In genomic region chr21:44012474-44013379, GRCh38 we compare ENCODE assay signal across 8 cellular contexts. TPM values are rescaled to one million over a fixed set of nuclear protein-coding genes. Genes with fewer than 3 reads are reported as not detected.
DNase-seq lines count a peak whose midpoint lies in the region; ATAC-seq, FAIRE-seq and TF ChIP-seq lines count a peak whose summit lies in the region.

No MANE protein-coding gene starts in this region.

- peak overlapping the region; percentile 98 for H3K4me3 ChIP-seq in GM23338
- H3K4me3 ChIP-seq in keratinocyte (ENCODE audit: control insufficient read depth in 2 of 3, extremely low read depth in 1 of 3, insufficient read depth in 2 of 3, low read depth in 1 of 3, low read length in 3 of 3) = peak overlapping the region; percentile 81 to 89 (median 88)

- peak; percentile 83 for ATAC-seq in GM23338

- H3K79me2 ChIP-seq in GM23338 (replicated peaks; ENCODE audit: insufficient read depth) (peaks cover 50% of the 10 kb centered on the region), keratinocyte (ENCODE audit: control insufficient read depth, insufficient read depth, low read length) (peaks cover 52% of the 10 kb centered on the region)

- H3K9me3 ChIP-seq in keratinocyte (ENCODE audit: control insufficient read depth, low read depth, low read length) = no peaks in the 10 kb centered on the region

- H3K9ac ChIP-seq in keratinocyte (ENCODE audit: control insufficient read depth, extremely low read depth, insufficient read depth, low read length) = peak overlapping the region; percentile 89

- no peaks in the 10 kb centered on the region for H3K9me2 ChIP-seq in GM23338 (ENCODE audit: insufficient read depth)

- H4K20me1 ChIP-seq in GM23338 (replicated peaks; ENCODE audit: insufficient read depth) = peaks cover 38% of the 10 kb centered on the region
- H4K20me1 ChIP-seq in keratinocyte (ENCODE audit: control insufficient read depth, extremely low read depth, insufficient read depth, low read length) = peaks cover 19% of the 10 kb centered on the region

- peak overlapping the region; percentile 87 for H3K4me3 Mint-ChIP-seq in GM23338

- no peaks in the 10 kb centered on the region; the same call in 2 of the 3 replicates for H3K36me3 Mint-ChIP-seq in GM23338 (ENCODE audit: low read depth)

- H3K4me2 ChIP-seq in GM23338 (peak overlapping the region; percentile 98), keratinocyte (ENCODE audit: control insufficient read depth, extremely low read depth, insufficient read depth, low read depth, low read length) (peak overlapping the region; percentile 97)

- H3K27me3 ChIP-seq in GM23338 (ENCODE audit: insufficient read depth) (no peaks in the 10 kb centered on the region), keratinocyte (ENCODE audit: control insufficient read depth, extremely low read depth, insufficient read depth, low read length) (no peaks in the 10 kb centered on the region)

- TF ChIP-seq CTCF in GM23338 (conservative IDR thresholded peaks at IDR 0.05; ENCODE audit: low read depth in 2 of 2) = peak; percentile 46 to 74; a peak in 3 of 4 replicates
- peak; percentile 62 for TF ChIP-seq CTCF in VCaP (conservative IDR thresholded peaks at IDR 0.05)
- TF ChIP-seq CTCF in keratinocyte (optimal IDR thresholded peaks at IDR 0.05 in 1 of 3, IDR thresholded peaks at IDR 0.05 in 1 of 3, conservative IDR thresholded peaks at IDR 0.05 in 1 of 3; ENCODE audit: extremely low read depth in 1 of 3, insufficient read depth in 2 of 3, low read length in 3 of 3) = peak in 1 of 3 experiments; percentile 19

- H3K4me1 ChIP-seq in GM23338 (ENCODE audit: insufficient read depth) (peaks cover 18% of the 10 kb centered on the region), keratinocyte (ENCODE audit: control insufficient read depth, extremely low read depth, insufficient read depth, low read length) (peaks cover 11% of the 10 kb centered on the region)

- peaks cover 7% of the 10 kb centered on the region for H3K27me3 Mint-ChIP-seq in GM23338 (ENCODE audit: insufficient read depth, low read depth, poor library complexity)

- no peaks in the 10 kb centered on the region for H3K9me3 Mint-ChIP-seq in GM23338

- H2AFZ ChIP-seq in GM23338 (peak overlapping the region; percentile 47; the same call in 1 of the 2 replicates), keratinocyte (ENCODE audit: control insufficient read depth, low read length) (no peak overlapping the region)

- in situ Hi-C loops in T47D (cut with HindIII; ENCODE audit: low pct_unique_long_range_greater_than_20kb, low sequenced_read_pairs) = no loop called here

- peaks cover 14% of the 10 kb centered on the region for H3F3A ChIP-seq in GM23338 (replicated peaks; ENCODE audit: low read depth)

- dilution Hi-C loops in keratinocyte (cut with MboI; ENCODE audit: extremely low pct_ligation_motif_present, low sequenced_read_pairs) = no loop called here

- H3K36me3 ChIP-seq in GM23338 (ENCODE audit: insufficient read depth) (no peaks in the 10 kb centered on the region), keratinocyte (ENCODE audit: control insufficient read depth in 2 of 2, extremely low read depth in 1 of 2, insufficient read depth in 2 of 2, low read length in 2 of 2) (no peaks in the 10 kb centered on the region)

- H3K9me1 ChIP-seq in keratinocyte (ENCODE audit: control insufficient read depth, extremely low read depth, insufficient read depth, low read length) = peaks cover 3% of the 10 kb centered on the region

- H3K4me1 Mint-ChIP-seq in GM23338 = peaks cover 29% of the 10 kb centered on the region

- DNase-seq in GF-D8 (lab: John Stamatoyannopoulos, UW) = peak; percentile 76
- DNase-seq in GM23338 (ENCODE audit: low spot score) = peak; percentile 85
- DNase-seq in LoVo (ENCODE audit: low spot score) = peak; percentile 58
- DNase-seq in T47D (ENCODE audit: low read depth in 1 of 2, low spot score in 1 of 2) = peak; percentile 38 to 44
- DNase-seq in keratinocyte (ENCODE audit: low read depth, low spot score) = no peak
- DNase-seq in stimulated activated CD4-positive, alpha-beta T cell treated with anti-CD3 and anti-CD28 coated beads, Interleukin-15, amount 100 ng/mL, for 24 hours = peak; percentile 91
- DNase-seq in cortex of kidney (lab: John Stamatoyannopoulos, UW) = no peak

- H3K27ac Mint-ChIP-seq in GM23338 = peak overlapping the region; percentile 90

- FAIRE-seq in keratinocyte (lab: Jason Lieb, UNC) = no peak

- H3K27ac ChIP-seq in GM23338 (ENCODE audit: low read depth) (peak overlapping the region; percentile 86), VCaP (peak overlapping the region; percentile 98), keratinocyte (ENCODE audit: control insufficient read depth, insufficient read depth, low read length) (peak overlapping the region; percentile 80)

TF ChIP-seq in GM23338, 12 proteins besides CTCF, POLR2A, EP300 and RAD21:
- TF ChIP-seq ETS1 (IDR thresholded peaks at IDR 0.05) (0 out of 2 replicates have a peak, but pooled peaks have one; percentile 1), NANOG (IDR thresholded peaks at IDR 0.05; ENCODE audit: borderline replicate concordance) (no peak), CREB1 (CRISPR knock-in tag; IDR thresholded peaks at IDR 0.05; ENCODE audit: low read depth) (peak; percentile 35), EZH2 (IDR thresholded peaks at IDR 0.05; ENCODE audit: low read depth, unreplicated experiment) (no peak)

RNA-seq across cellular contexts. Expression of gene TRAPPC10, which starts 0.6 kb away (rescaled TPM):
- total RNA-seq in GM23338 (2014; rRNA removed; shearing (Covaris generic)) = 27.1 and 30.9 TPM in 2 replicates
- polyA plus RNA-seq in GM23338 (2016; fragmentation: Nextera tagmentation; extraction: Ambion mirVana) = 14.0 and 16.2 TPM in 2 replicates
- polyA plus RNA-seq in keratinocyte = 17.5 to 22.0 TPM (median 21.6 TPM) in 3 replicates
- 8.8 TPM for polyA plus RNA-seq in keratinocyte (2011; ENCODE audit: low read depth)
- polyA plus RNA-seq in keratinocyte (2011; cell fraction: cytosol; rRNA removed) = 17.2 and 24.4 TPM in 2 replicates
- 42.3 and 45.2 TPM in 2 replicates for polyA plus RNA-seq in keratinocyte (2011; cell fraction: nucleus; rRNA removed)
- polyA plus RNA-seq in keratinocyte (2012; ENCODE audit: low replicate concordance) = 16.2 and 16.8 TPM in 2 replicates
- 28.2 to 46.0 TPM (median 29.8 TPM) in 3 replicates for polyA minus RNA-seq in keratinocyte
- 10.7 TPM for polyA minus RNA-seq in keratinocyte (2011; cell fraction: cytosol; rRNA and poly(A)+ RNA removed)
- 27.9 and 55.5 TPM in 2 replicates for polyA minus RNA-seq in keratinocyte (2011; cell fraction: nucleus; rRNA and poly(A)+ RNA removed)

Comparison
In these comparisons a context has a peak if more than half of its experiments do, and no peak if none do; other contexts are left out.
1. DNase-seq: peak in GF-D8 (single experiment), GM23338 (single experiment), LoVo (single experiment), T47D (2 of 2) and stimulated activated CD4-positive, alpha-beta T cell treated with anti-CD3 and anti-CD28 coated beads, Interleukin-15, amount 100 ng/mL, for 24 hours (single experiment); none in keratinocyte (single experiment) and cortex of kidney (single experiment).
2. Peak in every context shown above with its lines, with median percentiles within 50 percentile points of each other: H3K27ac ChIP-seq.